15 cellular contexts compared by ENCODE assay signal in genomic region chr14:50812856-50813543, GRCh38. TPM values are rescaled to one million over a fixed set of nuclear protein-coding genes. Genes with fewer than 3 reads are reported as not detected.
DNase-seq lines count a peak whose midpoint lies in the region; ATAC-seq and TF ChIP-seq lines count a peak whose summit lies in the region.
"Had no signal": no experiment of that assay in that cellular context is flagged by ENCODE, and none has a peak within 500 bp of the region (broad histone marks: within the 10 kb centered on the region; RNA-seq: fewer than 3 reads in every experiment).

No MANE protein-coding gene starts in this region.

- DNase-seq in activated CD4-positive, alpha-beta T cell treated with anti-CD3 and anti-CD28 coated beads, Interleukin-2, amount 10 ng/mL, durations not matched to agents 24 days and 14 days, result no peak
- DNase-seq in activated CD4-positive, alpha-beta T cell treated with anti-CD3 and anti-CD28 coated beads for 1 hour, result no peak
- DNase-seq in activated CD8-positive, alpha-beta T cell treated with anti-CD3 and anti-CD28 coated beads, Interleukin-2, amount 10 ng/mL, durations not matched to agents 7 days and 5 days, result no peak
- DNase-seq in stimulated activated naive CD4-positive, alpha-beta T cell treated with Interleukin-2 at 50 U/mL for 16 hours (lab: John Stamatoyannopoulos, UW), result peak; percentile 4
- DNase-seq in inferior parietal cortex (ENCODE audit: extremely low spot score) (no peak), NCI-H82 treated with DMSO at 0.1 percent for 48 hours (lab: John Stamatoyannopoulos, UW; ENCODE audit: unreplicated experiment) (no peak), osteocyte (ENCODE audit: extremely low spot score, unreplicated experiment) (no peak)
- DNase-seq: activated gamma-delta T cell, NCI-H510A, SK-N-SH, upper lobe of right lung had no signal

- peaks cover 35% of the 10 kb centered on the region for H3K36me3 Mint-ChIP-seq in activated CD4-positive, alpha-beta T cell treated with anti-CD3 and anti-CD28 coated beads, Interleukin-2, amount 10 ng/mL, durations not matched to agents 24 days and 14 days (ENCODE audit: low read depth)
- H3K36me3 Mint-ChIP-seq in activated CD8-positive, alpha-beta T cell treated with anti-CD3 and anti-CD28 coated beads, Interleukin-2, amount 10 ng/mL, durations not matched to agents 7 days and 5 days (ENCODE audit: low read depth), result peaks cover 47% of the 10 kb centered on the region
- peaks cover 17% of the 10 kb centered on the region for H3K36me3 Mint-ChIP-seq in osteocyte (ENCODE audit: unreplicated experiment)

- peak overlapping the region; percentile 86 for H3K27ac Mint-ChIP-seq in activated CD4-positive, alpha-beta T cell treated with anti-CD3 and anti-CD28 coated beads, Interleukin-2, amount 10 ng/mL, durations not matched to agents 24 days and 14 days
- H3K27ac Mint-ChIP-seq in activated CD8-positive, alpha-beta T cell treated with anti-CD3 and anti-CD28 coated beads, Interleukin-2, amount 10 ng/mL, durations not matched to agents 7 days and 5 days, result peak overlapping the region; percentile 92
- H3K27ac Mint-ChIP-seq in osteocyte (ENCODE audit: unreplicated experiment), result no peak overlapping the region

- H3K9me3 Mint-ChIP-seq in activated CD4-positive, alpha-beta T cell treated with anti-CD3 and anti-CD28 coated beads, Interleukin-2, amount 10 ng/mL, durations not matched to agents 24 days and 14 days, result peaks cover 4% of the 10 kb centered on the region
- peaks cover 12% of the 10 kb centered on the region for H3K9me3 Mint-ChIP-seq in activated CD8-positive, alpha-beta T cell treated with anti-CD3 and anti-CD28 coated beads, Interleukin-2, amount 10 ng/mL, durations not matched to agents 7 days and 5 days (ENCODE audit: insufficient read depth)
- peaks cover 10% of the 10 kb centered on the region for H3K9me3 Mint-ChIP-seq in osteocyte (ENCODE audit: unreplicated experiment)

- CTCF ChIA-PET in activated CD8-positive, alpha-beta T cell treated with anti-CD3 and anti-CD28 coated beads, Interleukin-2, amount 10 ng/mL, durations not matched to agents 7 days and 5 days (lab: Charles Lee), result interaction anchor here (0.7 to 4.7 kb wide), 5 partner anchors 8 to 48 kb away, joined by 3 to 25 read pairs (median 3); no protein-coding TSS in a partner anchor

- intact Hi-C loops in activated CD4-positive, alpha-beta T cell treated with anti-CD3 and anti-CD28 coated beads, Interleukin-2, amount 10 ng/mL, durations not matched to agents 24 days and 14 days (cut with micrococcal nuclease), result loop anchor here (1.0 to 2.0 kb wide), 3 partner anchors 9 to 20 kb away; partner anchors contain the start of gene NIN

- peak; percentile 7 for ATAC-seq in HG02798 (IDR thresholded peaks at IDR 0.05; ENCODE audit: poor library complexity, unreplicated experiment)
- peak; percentile 43 for ATAC-seq in activated CD8-positive, alpha-beta T cell treated with anti-CD3 and anti-CD28 coated beads, Interleukin-2, amount 10 ng/mL, durations not matched to agents 7 days and 5 days
- ATAC-seq: HCT116, K562 had no signal

- peak overlapping the region; percentile 80 for H3K4me3 Mint-ChIP-seq in activated CD4-positive, alpha-beta T cell treated with anti-CD3 and anti-CD28 coated beads, Interleukin-2, amount 10 ng/mL, durations not matched to agents 24 days and 14 days
- peak overlapping the region; percentile 72 for H3K4me3 Mint-ChIP-seq in activated CD8-positive, alpha-beta T cell treated with anti-CD3 and anti-CD28 coated beads, Interleukin-2, amount 10 ng/mL, durations not matched to agents 7 days and 5 days
- no peak overlapping the region for H3K4me3 Mint-ChIP-seq in osteocyte (ENCODE audit: unreplicated experiment)
- H3K4me3 Mint-ChIP-seq: neural crest cell had no signal

- POLR2A ChIA-PET in activated CD8-positive, alpha-beta T cell treated with anti-CD3 and anti-CD28 coated beads, Interleukin-2, amount 10 ng/mL, durations not matched to agents 7 days and 5 days (lab: Charles Lee), result interaction anchor here (0.7 to 1.1 kb wide), 6 partner anchors 8 to 1034 kb away, joined by 3 to 4 read pairs (median 4); no protein-coding TSS in a partner anchor

- H3K4me1 Mint-ChIP-seq in activated CD4-positive, alpha-beta T cell treated with anti-CD3 and anti-CD28 coated beads, Interleukin-2, amount 10 ng/mL, durations not matched to agents 24 days and 14 days, result peaks cover 30% of the 10 kb centered on the region
- peaks cover 45% of the 10 kb centered on the region for H3K4me1 Mint-ChIP-seq in activated CD8-positive, alpha-beta T cell treated with anti-CD3 and anti-CD28 coated beads, Interleukin-2, amount 10 ng/mL, durations not matched to agents 7 days and 5 days (ENCODE audit: low read depth)
- H3K4me1 Mint-ChIP-seq in osteocyte (ENCODE audit: unreplicated experiment), result peaks cover 16% of the 10 kb centered on the region

- TF ChIP-seq CTCF in osteocyte (IDR thresholded peaks at IDR 0.05), result no peak

- H3K27me3 Mint-ChIP-seq in activated CD4-positive, alpha-beta T cell treated with anti-CD3 and anti-CD28 coated beads, Interleukin-2, amount 10 ng/mL, durations not matched to agents 24 days and 14 days, result no peaks in the 10 kb centered on the region
- H3K27me3 Mint-ChIP-seq in activated CD8-positive, alpha-beta T cell treated with anti-CD3 and anti-CD28 coated beads, Interleukin-2, amount 10 ng/mL, durations not matched to agents 7 days and 5 days (ENCODE audit: low read depth), result no peaks in the 10 kb centered on the region
- no peaks in the 10 kb centered on the region for H3K27me3 Mint-ChIP-seq in osteocyte (ENCODE audit: unreplicated experiment)

RNA-seq across cellular contexts. Expression of gene NIN, which starts 18.0 kb away (rescaled TPM):
- total RNA-seq in activated CD4-positive, alpha-beta T cell treated with anti-CD3 and anti-CD28 coated beads, Interleukin-2, amount 10 ng/mL, durations not matched to agents 24 days and 14 days, result 40.2 and 43.1 TPM in 2 replicates
- total RNA-seq in activated CD8-positive, alpha-beta T cell treated with anti-CD3 and anti-CD28 coated beads, Interleukin-2, amount 10 ng/mL, durations not matched to agents 7 days and 5 days, result 100 to 1,000 TPM; 104 TPM
- total RNA-seq in osteocyte, result 46.3 and 50.2 TPM in 2 replicates

RNA-seq across cellular contexts. Expression of gene ABHD12B, which starts 58.9 kb away (rescaled TPM):
- not detected in 2 replicates for total RNA-seq in activated CD4-positive, alpha-beta T cell treated with anti-CD3 and anti-CD28 coated beads, Interleukin-2, amount 10 ng/mL, durations not matched to agents 24 days and 14 days
- total RNA-seq in activated CD8-positive, alpha-beta T cell treated with anti-CD3 and anti-CD28 coated beads, Interleukin-2, amount 10 ng/mL, durations not matched to agents 7 days and 5 days, result not detected
- not detected in 2 replicates for total RNA-seq in osteocyte
- total RNA-seq: K562 had no signal
